ENCODE assay signal across 20 cellular contexts in the genomic region with DNA sequence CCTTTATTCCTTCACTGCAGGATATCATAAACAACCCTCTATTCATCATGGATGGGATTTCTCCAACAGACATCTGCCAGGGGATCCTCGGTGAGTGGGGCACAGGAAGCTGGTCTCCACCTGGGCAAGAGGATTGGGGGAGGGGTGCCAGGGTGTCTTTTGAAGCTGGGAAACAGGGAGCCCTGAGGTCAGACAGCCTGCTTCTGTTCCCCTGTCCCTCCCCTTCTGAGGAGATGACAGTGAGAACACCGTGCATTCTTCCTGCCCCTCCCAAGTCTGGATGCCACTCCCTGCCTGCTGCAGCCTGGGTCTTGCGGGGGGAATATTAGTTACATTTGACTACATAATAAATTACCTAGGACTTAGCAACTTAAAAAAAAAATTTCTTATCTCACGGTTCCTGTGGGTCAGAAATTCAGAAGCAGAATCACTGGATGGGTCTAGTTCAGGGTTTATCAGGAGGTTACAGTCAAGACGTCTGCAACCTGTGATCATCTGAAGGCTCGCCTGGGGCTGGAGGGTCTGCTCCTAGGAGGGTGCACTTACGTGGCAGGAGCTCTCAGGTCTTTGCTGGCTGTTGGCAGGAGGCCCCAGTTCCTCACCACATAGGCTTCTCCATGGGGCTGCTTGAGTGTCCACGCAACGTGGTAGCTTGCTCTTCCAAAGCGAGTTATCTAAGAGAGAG. TPM values are rescaled to one million over a fixed set of nuclear protein-coding genes. Genes with fewer than 3 reads are reported as not detected.
DNase-seq lines count a peak whose midpoint lies in the region; ATAC-seq and TF ChIP-seq lines count a peak whose summit lies in the region.
"Had no signal": no experiment of that assay in that cellular context is flagged by ENCODE, and none has a peak within 500 bp of the region (broad histone marks: within the 10 kb centered on the region; RNA-seq: fewer than 3 reads in every experiment).

No MANE protein-coding gene starts in this region.

- peaks cover 17% of the 10 kb centered on the region for H3K27me3 Mint-ChIP-seq in endodermal cell (ENCODE audit: insufficient read depth)
- H3K27me3 Mint-ChIP-seq: CD4-positive, alpha-beta T cell had no signal

- no peaks in the 10 kb centered on the region for H3K4me1 ChIP-seq in endodermal cell (ENCODE audit: control insufficient read depth, insufficient read depth, low read length)
- H3K4me1 ChIP-seq in transverse colon = peaks cover 3 to 20% (median 10%) of the 10 kb centered on the region in 4 donors
- peaks cover 0 to 13% (median 0%) of the 10 kb centered on the region in 4 donors for H3K4me1 ChIP-seq in tibial nerve

- H3K4me3 ChIP-seq in endodermal cell (ENCODE audit: low read length) = no peak overlapping the region
- H3K4me3 ChIP-seq in transverse colon = no peak overlapping the region
- no peak overlapping the region for H3K4me3 ChIP-seq in tibial nerve
- H3K4me3 ChIP-seq: GM23338 had no signal

- H3K9me3 Mint-ChIP-seq in endodermal cell = no peaks in the 10 kb centered on the region
- H3K9me3 Mint-ChIP-seq: CD4-positive, alpha-beta T cell; GM23338 had no signal

- in situ Hi-C loops in transverse colon (cut with MboI; ENCODE audit: low pct_ligation_motif_present in 1 of 4, low pct_unique_long_range_greater_than_20kb in 1 of 4, low sequenced_read_pairs in 3 of 4) = loop anchor here in 2 of 4 donors (10.0 to 25.0 kb wide), 2 partner anchors 65 to 167 kb away; partner anchors contain the start of gene SPATS1 (in 2 of the 2)

- H3K27ac Mint-ChIP-seq in endodermal cell = no peak overlapping the region
- H3K27ac Mint-ChIP-seq: CD4-positive, alpha-beta T cell had no signal

- whole genome bisulfite sequencing in endodermal cell (ENCODE audit: insufficient coverage in 1 of 2, insufficient read length in 1 of 2), 2 experiments = 82 to 84% methylated on average over 7 to 10 of the region's 10 CpGs
- 51 to 71% methylated on average over 5 to 10 of the region's 10 CpGs for WGBS in transverse colon (ENCODE audit: low coverage in 1 of 2), 2 donors
- 76% methylated on average over 10 of the region's 10 CpGs for WGBS in tibial nerve, 2 donors

- no peak for TF ChIP-seq POLR2A in transverse colon (IDR thresholded peaks at IDR 0.05)
- no peak for TF ChIP-seq POLR2A in tibial nerve (IDR thresholded peaks at IDR 0.05)

- no peaks in the 10 kb centered on the region for H3K36me3 ChIP-seq in endodermal cell (ENCODE audit: control insufficient read depth, insufficient read depth, low read length)
- H3K36me3 ChIP-seq in transverse colon = no peaks in the 10 kb centered on the region
- H3K36me3 ChIP-seq in tibial nerve = no peaks in the 10 kb centered on the region

- H3K9ac ChIP-seq in endodermal cell (ENCODE audit: extremely low read depth, low read length, poor library complexity, severe bottlenecking) = no peak overlapping the region

- peak; percentile 50 for ATAC-seq in left colon
- ATAC-seq: GM23338 had no signal

- TF ChIP-seq CTCF in endodermal cell (conservative IDR thresholded peaks at IDR 0.05) = no peak
- TF ChIP-seq CTCF in transverse colon (IDR thresholded peaks at IDR 0.05) = no peak
- TF ChIP-seq CTCF in tibial nerve (IDR thresholded peaks at IDR 0.05) = no peak

- no peaks in the 10 kb centered on the region for H3K9me3 ChIP-seq in endodermal cell (ENCODE audit: control insufficient read depth, low read length)
- H3K9me3 ChIP-seq in transverse colon = no peaks in the 10 kb centered on the region
- no peaks in the 10 kb centered on the region for H3K9me3 ChIP-seq in tibial nerve
- H3K9me3 ChIP-seq: Caco-2 had no signal

- peak; percentile 29 for DNase-seq in SW480 (ENCODE audit: low spot score)
- peak; percentile 44 for DNase-seq in endodermal cell
- peak in 1 of 2 donors; percentile 51 for DNase-seq in left colon
- peak; percentile 34 for DNase-seq in transverse colon
- no peak for DNase-seq in tibial nerve (ENCODE audit: low spot score in 2 of 2)
- DNase-seq in NCI-H128 (lab: John Stamatoyannopoulos, UW; ENCODE audit: unreplicated experiment) = no peak
- no peak for DNase-seq in NCI-H446 treated with DMSO at 0.1 percent for 48 hours (lab: John Stamatoyannopoulos, UW)
- DNase-seq in foreskin melanocyte = no peak
- DNase-seq: ACHN; Caco-2; CD4-positive, alpha-beta T cell; DMS153; DMS79; GF-D8; HCEC 1CT had no signal

- no peak overlapping the region for H3K4me3 Mint-ChIP-seq in endodermal cell
- H3K4me3 Mint-ChIP-seq: CD4-positive, alpha-beta T cell; GM23338 had no signal

- no peak overlapping the region for H3K27ac ChIP-seq in endodermal cell (ENCODE audit: low read depth, low read length)
- H3K27ac ChIP-seq in transverse colon = no peak overlapping the region
- H3K27ac ChIP-seq in tibial nerve = no peak overlapping the region
- H3K27ac ChIP-seq: C4-2B, HL-60 had no signal

- peaks cover 14% of the 10 kb centered on the region for H3K4me1 Mint-ChIP-seq in endodermal cell

- intact Hi-C loops in left colon (cut with DNase I, micrococcal nuclease) = loop anchor here in 1 of 2 donors (5.0 to 10.0 kb wide), 2 partner anchors 62 to 165 kb away; no protein-coding TSS in a partner anchor
- intact Hi-C loops in transverse colon (cut with DNase I; ENCODE audit: low total_unique reads) = loop anchor here (5.0 kb wide), 1 partner anchor 67 kb away; no protein-coding TSS in a partner anchor

- no peaks in the 10 kb centered on the region for H3K27me3 ChIP-seq in endodermal cell (ENCODE audit: control insufficient read depth, insufficient read depth, low read length, poor library complexity, severe bottlenecking)
- H3K27me3 ChIP-seq in transverse colon = no peaks in the 10 kb centered on the region
- H3K27me3 ChIP-seq in tibial nerve = no peaks in the 10 kb centered on the region

- TF ChIP-seq EP300 in transverse colon (IDR thresholded peaks at IDR 0.05; ENCODE audit: low read depth) = no peak
- TF ChIP-seq EP300 in tibial nerve (IDR thresholded peaks at IDR 0.05) = no peak

- no peaks in the 10 kb centered on the region for H3K36me3 Mint-ChIP-seq in endodermal cell (ENCODE audit: low read depth)

RNA-seq across cellular contexts. Expression of gene CAPN11, which starts 11.4 kb away (rescaled TPM):
- total RNA-seq in endodermal cell (1 to 10 TPM in 1 of 2 donors, under 1 TPM in 1; 0.53 to 1.2 TPM), left colon (1 to 10 TPM in 1 of 2 donors, under 1 TPM in 1; 0.70 to 3.0 TPM), transverse colon (10 to 100 TPM in 1 of 4 donors, 1 to 10 TPM in 2, not detected in 1; 1.6 to 19.8 (median 4.9) TPM), tibial nerve (1 to 10 TPM in 3 of 4 donors, under 1 TPM in 1; 0.21 to 6.5 (median 4.2) TPM)
- polyA plus RNA-seq in endodermal cell (2013, experiment 1 of 2) = 0.18 TPM
- polyA plus RNA-seq in endodermal cell (2013, experiment 2 of 2) = 0.17 TPM
- total RNA-seq: Caco-2, HT1080 had no signal

RNA-seq across cellular contexts. Expression of gene TMEM63B, which starts 42.7 kb away (rescaled TPM):
- total RNA-seq in endodermal cell (10 to 100 TPM; 64.6 to 65.2 TPM), left colon (100 to 1,000 TPM in 1 of 2 donors, 10 to 100 TPM in 1; 99.7 to 102 TPM), transverse colon (100 to 1,000 TPM in 2 of 4 donors, 10 to 100 TPM in 2; 35.0 to 258 (median 89.4) TPM), tibial nerve (10 to 100 TPM; 18.6 to 34.5 (median 27.6) TPM)
- polyA plus RNA-seq in endodermal cell (2013, experiment 1 of 2) = 46.5 TPM
- 41.4 TPM for polyA plus RNA-seq in endodermal cell (2013, experiment 2 of 2)

RNA-seq across cellular contexts. Expression of gene MRPL14, which starts 42.8 kb away (rescaled TPM):
- 10 to 100 TPM; 66.5 to 69.6 TPM for total RNA-seq in endodermal cell
- polyA plus RNA-seq in endodermal cell (2013, experiment 1 of 2) = 63.6 TPM
- polyA plus RNA-seq in endodermal cell (2013, experiment 2 of 2) = 56.9 TPM
- total RNA-seq in left colon = 10 to 100 TPM; 47.5 to 63.1 TPM
- total RNA-seq in transverse colon = 10 to 100 TPM; 15.5 to 54.6 (median 45.9) TPM
- total RNA-seq in tibial nerve = 10 to 100 TPM in 3 of 4 donors, 1 to 10 TPM in 1; 8.8 to 36.6 (median 18.9) TPM

RNA-seq across cellular contexts. Expression of gene MYMX, which starts 46.7 kb away (rescaled TPM):
- total RNA-seq in endodermal cell (1 to 10 TPM; 1.7 to 1.8 TPM), left colon (not detected), transverse colon (under 1 TPM in 1 of 4 donors, not detected in 3; 0.95 TPM), tibial nerve (not detected)
- polyA plus RNA-seq in endodermal cell (2013, experiment 1 of 2) = 1.1 TPM
- polyA plus RNA-seq in endodermal cell (2013, experiment 2 of 2) = 0.83 TPM
- total RNA-seq: Caco-2; CD4-positive, alpha-beta T cell; HT1080 had no signal
- polyA plus RNA-seq: BJ had no signal

RNA-seq across cellular contexts. Expression of gene SLC29A1, which starts 53.4 kb away (rescaled TPM):
- 100 to 1,000 TPM; 129 to 155 TPM for total RNA-seq in endodermal cell
- 65.0 TPM for polyA plus RNA-seq in endodermal cell (2013, experiment 1 of 2)
- 58.4 TPM for polyA plus RNA-seq in endodermal cell (2013, experiment 2 of 2)
- total RNA-seq in left colon = 10 to 100 TPM; 13.0 to 22.8 TPM
- 10 to 100 TPM; 25.1 to 45.2 (median 35.6) TPM for total RNA-seq in transverse colon
- total RNA-seq in tibial nerve = 10 to 100 TPM; 51.4 to 83.1 (median 63.8) TPM

Comparison
In these comparisons a context has a peak if more than half of its experiments do, and no peak if none do; other contexts are left out.
1. DNase-seq: peak in SW480 (single experiment), endodermal cell (single experiment) and transverse colon (single experiment); none in tibial nerve (0 of 2), NCI-H128 (single experiment), NCI-H446 treated with DMSO at 0.1 percent for 48 hours (single experiment) and foreskin melanocyte (single experiment).